In genomic region chr11:47001666-47002285, GRCh38 we compare ENCODE assay signal across 1 cellular context.
TF ChIP-seq lines count a peak whose summit lies in the region.

No MANE protein-coding gene starts in this region.

TF ChIP-seq in GM23338, 12 proteins besides CTCF, POLR2A, EP300 and RAD21 (continued from another document):
- TF ChIP-seq ZNF462 (CRISPR knock-in tag; IDR thresholded peaks at IDR 0.05) (no peak), NANOG (IDR thresholded peaks at IDR 0.05; ENCODE audit: borderline replicate concordance) (no peak)
TF ChIP-seq in GM23338: peak in this region for 0.
